Comparison of ENCODE assay signal across 1 cellular context in the genomic region with DNA sequence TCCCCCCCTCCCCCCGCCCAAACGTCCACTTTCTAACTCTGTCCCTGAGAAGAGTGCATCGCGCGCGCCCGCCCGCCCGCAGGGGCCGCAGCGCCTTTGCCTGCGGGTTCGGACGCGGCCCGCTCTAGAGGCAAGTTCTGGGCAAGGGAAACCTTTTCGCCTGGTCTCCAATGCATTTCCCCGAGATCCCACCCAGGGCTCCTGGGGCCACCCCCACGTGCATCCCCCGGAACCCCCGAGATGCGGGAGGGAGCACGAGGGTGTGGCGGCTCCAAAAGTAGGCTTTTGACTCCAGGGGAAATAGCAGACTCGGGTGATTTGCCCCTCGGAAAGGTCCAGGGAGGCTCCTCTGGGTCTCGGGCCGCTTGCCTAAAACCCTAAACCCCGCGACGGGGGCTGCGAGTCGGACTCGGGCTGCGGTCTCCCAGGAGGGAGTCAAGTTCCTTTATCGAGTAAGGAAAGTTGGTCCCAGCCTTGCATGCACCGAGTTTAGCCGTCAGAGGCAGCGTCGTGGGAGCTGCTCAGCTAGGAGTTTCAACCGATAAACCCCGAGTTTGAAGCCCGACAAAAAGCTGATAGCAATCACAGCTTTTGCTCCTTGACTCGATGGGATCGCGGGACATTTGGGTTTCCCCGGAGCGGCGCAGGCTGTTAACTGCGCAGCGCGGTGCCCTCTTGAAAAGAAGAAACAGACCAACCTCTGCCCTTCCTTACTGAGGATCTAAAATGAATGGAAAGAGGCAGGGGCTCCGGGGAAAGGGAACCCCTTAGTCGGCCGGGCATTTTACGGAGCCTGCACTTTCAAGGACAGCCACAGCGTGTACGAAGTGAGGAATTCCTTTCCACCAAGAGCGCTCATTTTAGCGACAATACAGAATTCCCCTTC.
TF ChIP-seq lines count a peak whose summit lies in the region.

No MANE protein-coding gene starts in this region.

TF ChIP-seq in HEK293, 187 proteins besides CTCF, POLR2A, EP300 and RAD21 (continued from another document):
- 0 out of 2 replicates have a peak, but pooled peaks have one; percentile 24 for TF ChIP-seq PATZ1 (tag by site-specific recombination; IDR thresholded peaks at IDR 0.05)
- TF ChIP-seq ZBTB20 (tag by site-specific recombination; IDR thresholded peaks at IDR 0.05): peak; percentile 68
- TF ChIP-seq IKZF3 (tag by site-specific recombination; IDR thresholded peaks at IDR 0.05): peak; percentile 9; the same call in 1 of the 2 replicates
- no peak; the same call in 1 of the 2 replicates for TF ChIP-seq GLIS1 (tag by site-specific recombination; IDR thresholded peaks at IDR 0.05)
